In genomic region chr7:103068429-103069403, GRCh38 we compare ENCODE assay signal across 27 cellular contexts. TPM values are rescaled to one million over a fixed set of nuclear protein-coding genes. Genes with fewer than 3 reads are reported as not detected.
DNase-seq lines count a peak whose midpoint lies in the region; ATAC-seq, FAIRE-seq and TF ChIP-seq lines count a peak whose summit lies in the region.
"Had no signal": no experiment of that assay in that cellular context is flagged by ENCODE, and none has a peak within 500 bp of the region (broad histone marks: within the 10 kb centered on the region; RNA-seq: fewer than 3 reads in every experiment).

No MANE protein-coding gene starts in this region.

- no peak for FAIRE-seq in pancreas (lab: Jason Lieb, UNC)
- FAIRE-seq: A549, D721Med, GM12878, GM19239, H1 had no signal

- in situ Hi-C loops in transverse colon (cut with MboI; ENCODE audit: low pct_ligation_motif_present in 1 of 4, low pct_unique_long_range_greater_than_20kb in 1 of 4, low sequenced_read_pairs in 3 of 4): loop anchor here in 3 of 4 donors (25.0 kb wide), 1 partner anchor 306 kb away; no protein-coding TSS in a partner anchor

- no peak for TF ChIP-seq POLR2A in transverse colon (IDR thresholded peaks at IDR 0.05)

- intact Hi-C loops in pancreas (cut with DNase I): no loop called here
- intact Hi-C loops in transverse colon (cut with DNase I; ENCODE audit: low total_unique reads): no loop called here

- H3K4me3 ChIP-seq in fibroblast of the aortic adventitia (ENCODE audit: low read depth, low read length): no peak overlapping the region
- no peak overlapping the region for H3K4me3 ChIP-seq in pancreas
- no peak overlapping the region for H3K4me3 ChIP-seq in transverse colon
- H3K4me3 ChIP-seq: A549; BLaER1 treated with 17β-estradiol and CSF1 and Interleukin-3, amounts not matched to agents 10 nM and 100 nM; GM12878; GM23248 had no signal

- peak; percentile 10 for DNase-seq in activated gamma-delta T cell (lab: John Stamatoyannopoulos, UW)
- no peak for DNase-seq in activated gamma-delta T cell treated with Interleukin-2 at 50 U/mL for 16 hours
- peak; percentile 34 for DNase-seq in fibroblast of the aortic adventitia (ENCODE audit: low read depth)
- DNase-seq in pancreas: peak; percentile 55 to 85 (median 80)
- no peak for DNase-seq in NK-92 (lab: John Stamatoyannopoulos, UW; ENCODE audit: unreplicated experiment)
- no peak for DNase-seq in transverse colon
- DNase-seq: 8988T; ACHN; AML-193; BE2C; CD4-positive, alpha-beta T cell; CD8-positive, alpha-beta memory T cell; DMS 273 treated with DMSO at 0.1 percent for 48 hours; DMS79; EL; GDM1; GM23248; H7; HCEC 1CT had no signal

- H3K36me3 ChIP-seq in pancreas (no peaks in the 10 kb centered on the region), transverse colon (no peaks in the 10 kb centered on the region)
- H3K36me3 ChIP-seq: BE2C; BLaER1 treated with 17β-estradiol and CSF1 and Interleukin-3, amounts not matched to agents 10 nM and 100 nM had no signal

- H3K9me3 ChIP-seq in pancreas (no peaks in the 10 kb centered on the region), transverse colon (no peaks in the 10 kb centered on the region)
- H3K9me3 ChIP-seq: A549, BE2C had no signal

- TF ChIP-seq CTCF in fibroblast of the aortic adventitia (IDR thresholded peaks at IDR 0.05; ENCODE audit: insufficient read depth, low read length) (no peak), pancreas (IDR thresholded peaks at IDR 0.05) (no peak), transverse colon (IDR thresholded peaks at IDR 0.05) (no peak)

- H3K4me1 ChIP-seq in pancreas (peaks cover 3 to 13% (median 9%) of the 10 kb centered on the region in 3 donors), transverse colon (peaks cover 3 to 5% (median 3%) of the 10 kb centered on the region in 4 donors)
- H3K4me1 ChIP-seq: BE2C had no signal

- peak overlapping the region; percentile 54 to 86 (median 76) for H3K27ac ChIP-seq in pancreas
- no peak overlapping the region for H3K27ac ChIP-seq in transverse colon
- H3K27ac ChIP-seq: A549; BLaER1 treated with 17β-estradiol and CSF1 and Interleukin-3, amounts not matched to agents 10 nM and 100 nM; GM23248 had no signal

- ATAC-seq in pancreas (peak; percentile 88 to 94 (median 92)), HG02870 (IDR thresholded peaks at IDR 0.05; ENCODE audit: unreplicated experiment) (no peak)
- ATAC-seq: A549, GM12878 had no signal

- no peak for TF ChIP-seq EP300 in transverse colon (IDR thresholded peaks at IDR 0.05; ENCODE audit: low read depth)

- 87% methylated on average over 23 of the region's 23 CpGs for WGBS in pancreas, 2 donors
- 92 to 93% methylated on average over 8 to 23 of the region's 23 CpGs for WGBS in transverse colon (ENCODE audit: low coverage in 1 of 2), 2 donors

- H3K27me3 ChIP-seq in pancreas: no peaks in the 10 kb centered on the region
- H3K27me3 ChIP-seq in transverse colon: no peaks in the 10 kb centered on the region
- H3K27me3 ChIP-seq: BE2C; BLaER1 treated with 17β-estradiol and CSF1 and Interleukin-3, amounts not matched to agents 10 nM and 100 nM had no signal

RNA-seq across cellular contexts. Expression of gene FBXL13, which starts 5.9 kb away (rescaled TPM):
- 2.9 and 3.4 TPM in 2 replicates for total RNA-seq in fibroblast of the aortic adventitia (ENCODE audit: low replicate concordance)
- 1 to 10 TPM; 1.3 to 2.4 (median 1.6) TPM for total RNA-seq in pancreas
- polyA plus RNA-seq in pancreas: under 1 TPM; 0.42 to 0.47 TPM
- total RNA-seq in transverse colon: 1 to 10 TPM in 2 of 4 donors, under 1 TPM in 1, not detected in 1; 0.96 to 6.8 (median 1.9) TPM
- polyA plus RNA-seq: CD14-positive monocyte had no signal

RNA-seq across cellular contexts. Expression of gene ARMC10, which starts 6.2 kb away (rescaled TPM):
- total RNA-seq in fibroblast of the aortic adventitia (ENCODE audit: low replicate concordance) (23.4 and 41.2 TPM in 2 replicates), pancreas (10 to 100 TPM; 14.4 to 27.0 (median 21.1) TPM), transverse colon (10 to 100 TPM; 12.7 to 50.7 (median 27.0) TPM)
- polyA plus RNA-seq in pancreas: 10 to 100 TPM; 11.5 to 13.4 TPM

Comparison
In these comparisons a context has a peak if more than half of its experiments do, and no peak if none do; other contexts are left out.
1. DNase-seq: peak in activated gamma-delta T cell (single experiment), fibroblast of the aortic adventitia (single experiment) and pancreas (6 of 6); none in activated gamma-delta T cell treated with Interleukin-2 at 50 U/mL for 16 hours (single experiment), NK-92 (single experiment) and transverse colon (single experiment).
2. H3K27ac ChIP-seq: peak in pancreas (4 of 4); none in transverse colon (0 of 4).